ENCODE assay signal across 11 cellular contexts in genomic region chr17:28524476-28525415, GRCh38. TPM values are rescaled to one million over a fixed set of nuclear protein-coding genes. Genes with fewer than 3 reads are reported as not detected.
A peak's percentile ranks its signal among the peaks of the same experiment; 100 is the strongest.
DNase-seq lines count a peak whose midpoint lies in the region; ATAC-seq, FAIRE-seq and TF ChIP-seq lines count a peak whose summit lies in the region.
"Had no signal": no experiment of that assay in that cellular context is flagged by ENCODE, and none has a peak within 500 bp of the region (broad histone marks: within the 10 kb centered on the region; RNA-seq: fewer than 3 reads in every experiment).

No MANE protein-coding gene starts in this region.

- FAIRE-seq in bronchial epithelial cell (lab: Jason Lieb, UNC): peak; percentile 80

- H3K36me3 Mint-ChIP-seq in CD4-positive, alpha-beta T cell (ENCODE audit: low read depth): no peaks in the 10 kb centered on the region

- H3K4me1 ChIP-seq in cardiac muscle cell (ENCODE audit: low read depth): peaks cover 17% of the 10 kb centered on the region
- peaks cover 17% of the 10 kb centered on the region for H3K4me1 ChIP-seq in mesodermal cell (ENCODE audit: control insufficient read depth, insufficient read depth, low read length, poor library complexity, severe bottlenecking)

- DNase-seq in cardiac muscle cell (ENCODE audit: low read depth in 1 of 2, low spot score in 1 of 2) (peak; percentile 43 to 71), cardiac septum (ENCODE audit: low spot score) (no peak), bronchial epithelial cell (ENCODE audit: low read depth) (peak; percentile 82), RPMI8226 (no peak), GM13977 (ENCODE audit: low spot score) (no peak)
- no peak for DNase-seq in CD4-positive, alpha-beta T cell
- no peak for DNase-seq in activated naive CD4-positive, alpha-beta T cell (lab: John Stamatoyannopoulos, UW)
- DNase-seq: ACHN, NCI-H774, T-helper 2 cell had no signal

- no peaks in the 10 kb centered on the region for H3K27me3 Mint-ChIP-seq in CD4-positive, alpha-beta T cell

- CTCF ChIA-PET in CD4-positive, alpha-beta T cell (lab: Charles Lee): no interaction called here

- no peak overlapping the region for H3K4me3 Mint-ChIP-seq in CD4-positive, alpha-beta T cell

- H3K27ac ChIP-seq in cardiac muscle cell (peak overlapping the region; percentile 73), mesodermal cell (ENCODE audit: low read depth, low read length, severe bottlenecking) (peak overlapping the region; percentile 41)
- H3K27ac ChIP-seq in CD4-positive, alpha-beta T cell (ENCODE audit: low read depth, low read length): no peak overlapping the region

- no peaks in the 10 kb centered on the region for H3K9me3 Mint-ChIP-seq in CD4-positive, alpha-beta T cell

- 95 to 98% methylated on average over 20 to 25 of the region's 25 CpGs for WGBS in mesodermal cell (ENCODE audit: insufficient coverage in 2 of 2), 2 experiments

- no peaks in the 10 kb centered on the region for H3K36me3 ChIP-seq in cardiac muscle cell
- H3K36me3 ChIP-seq in bronchial epithelial cell (ENCODE audit: control insufficient read depth, insufficient read depth, low read length): peaks cover 2% of the 10 kb centered on the region
- H3K36me3 ChIP-seq in mesodermal cell (ENCODE audit: control insufficient read depth, insufficient read depth, low read length): no peaks in the 10 kb centered on the region

- no peak for ATAC-seq in CD4-positive, alpha-beta T cell (ENCODE audit: poor library complexity)

- H3K9me3 ChIP-seq in cardiac muscle cell (ENCODE audit: low read depth) (no peaks in the 10 kb centered on the region), mesodermal cell (ENCODE audit: control insufficient read depth, low read length) (no peaks in the 10 kb centered on the region)
- H3K9me3 ChIP-seq in CD4-positive, alpha-beta T cell (ENCODE audit: control insufficient read depth, low read length): no peaks in the 10 kb centered on the region

- POLR2A ChIA-PET in CD4-positive, alpha-beta T cell (lab: Charles Lee): no interaction called here

- intact Hi-C loops in cardiac septum (cut with DNase I): no loop called here
- intact Hi-C loops in CD4-positive, alpha-beta T cell (cut with DNase I, micrococcal nuclease): no loop called here

- no peak overlapping the region for H3K4me3 ChIP-seq in cardiac muscle cell
- no peak overlapping the region for H3K4me3 ChIP-seq in bronchial epithelial cell (ENCODE audit: low read depth, low read length)
- H3K4me3 ChIP-seq in mesodermal cell (ENCODE audit: extremely low read depth, insufficient read depth, low read length, poor library complexity, severe bottlenecking): no peak overlapping the region

- no peak overlapping the region for H3K27ac Mint-ChIP-seq in CD4-positive, alpha-beta T cell

- no peaks in the 10 kb centered on the region for H3K4me1 Mint-ChIP-seq in CD4-positive, alpha-beta T cell (ENCODE audit: low read depth)

- H3K27me3 ChIP-seq in cardiac muscle cell: no peaks in the 10 kb centered on the region
- H3K27me3 ChIP-seq in bronchial epithelial cell (ENCODE audit: control insufficient read depth, insufficient read depth, low read length): peaks cover 2% of the 10 kb centered on the region
- H3K27me3 ChIP-seq in CD4-positive, alpha-beta T cell (ENCODE audit: control insufficient read depth, insufficient read depth, low read length): no peaks in the 10 kb centered on the region

- TF ChIP-seq CTCF in cardiac muscle cell (IDR thresholded peaks at IDR 0.05; ENCODE audit: low read depth, low read length): no peak
- no peak for TF ChIP-seq CTCF in bronchial epithelial cell (IDR thresholded peaks at IDR 0.05; ENCODE audit: insufficient read depth, low read length, severe bottlenecking)
- TF ChIP-seq CTCF in CD4-positive, alpha-beta T cell (IDR thresholded peaks at IDR 0.05): no peak
- no peak for TF ChIP-seq CTCF in GM13977 (IDR thresholded peaks at IDR 0.05; ENCODE audit: extremely low read depth, insufficient read depth, missing control alignments)

- in situ Hi-C loops in GM13977 (cut with MboI; ENCODE audit: low pct_unique_long_range_greater_than_20kb, low sequenced_read_pairs, unreplicated experiment): loop anchor here (25.0 kb wide), 1 partner anchor 137 kb away; no protein-coding TSS in a partner anchor

RNA-seq across cellular contexts. Expression of gene FOXN1, which starts 18.6 kb away (rescaled TPM):
- total RNA-seq in cardiac muscle cell (0.06 and 0.18 TPM in 2 replicates), cardiac septum (not detected), bronchial epithelial cell (0.38 TPM in 1 of 2 replicates, not detected in the other)
- not detected in 2 replicates for polyA plus RNA-seq in cardiac muscle cell
- not detected for polyA plus RNA-seq in mesodermal cell (2013, experiment 1 of 2)
- polyA plus RNA-seq in mesodermal cell (2013, experiment 2 of 2): not detected
- not detected for total RNA-seq in CD4-positive, alpha-beta T cell

RNA-seq across cellular contexts. Expression of gene UNC119, which starts 27.7 kb away (rescaled TPM):
- total RNA-seq in cardiac muscle cell (124 and 125 TPM in 2 replicates), cardiac septum (16.0 TPM), bronchial epithelial cell (21.9 and 22.8 TPM in 2 replicates)
- 73.3 and 101 TPM in 2 replicates for polyA plus RNA-seq in cardiac muscle cell
- 46.5 TPM for polyA plus RNA-seq in mesodermal cell (2013, experiment 1 of 2)
- polyA plus RNA-seq in mesodermal cell (2013, experiment 2 of 2): 40.5 TPM
- total RNA-seq in CD4-positive, alpha-beta T cell: 10 to 100 TPM; 77.1 to 83.9 TPM

RNA-seq across cellular contexts. Expression of gene PIGS, which starts 46.6 kb away (rescaled TPM):
- total RNA-seq in cardiac muscle cell (107 and 114 TPM in 2 replicates), cardiac septum (51.5 TPM), bronchial epithelial cell (25.5 and 36.0 TPM in 2 replicates)
- polyA plus RNA-seq in cardiac muscle cell: 121 and 122 TPM in 2 replicates
- 62.7 TPM for polyA plus RNA-seq in mesodermal cell (2013, experiment 1 of 2)
- polyA plus RNA-seq in mesodermal cell (2013, experiment 2 of 2): 65.7 TPM
- total RNA-seq in CD4-positive, alpha-beta T cell: 10 to 100 TPM; 73.8 to 76.4 TPM

RNA-seq across cellular contexts. Expression of gene SLC13A2, which starts 51.3 kb away (rescaled TPM):
- total RNA-seq in cardiac muscle cell (not detected in 2 replicates), cardiac septum (not detected), bronchial epithelial cell (not detected in 2 replicates)
- polyA plus RNA-seq in cardiac muscle cell: not detected in 2 replicates
- not detected for polyA plus RNA-seq in mesodermal cell (2013, experiment 1 of 2)
- polyA plus RNA-seq in mesodermal cell (2013, experiment 2 of 2): not detected
- total RNA-seq in CD4-positive, alpha-beta T cell: not detected

RNA-seq across cellular contexts. Expression of gene ALDOC, which starts 51.9 kb away (rescaled TPM):
- total RNA-seq in cardiac muscle cell (183 and 334 TPM in 2 replicates), cardiac septum (326 TPM), bronchial epithelial cell (39.3 and 53.4 TPM in 2 replicates)
- 112 and 177 TPM in 2 replicates for polyA plus RNA-seq in cardiac muscle cell
- polyA plus RNA-seq in mesodermal cell (2013, experiment 1 of 2): 36.3 TPM
- 30.7 TPM for polyA plus RNA-seq in mesodermal cell (2013, experiment 2 of 2)
- 10 to 100 TPM; 21.8 to 22.7 TPM for total RNA-seq in CD4-positive, alpha-beta T cell

Comparison
In these comparisons a context has a peak if more than half of its experiments do, and no peak if none do; other contexts are left out.
1. DNase-seq: peak in cardiac muscle cell (2 of 2) and bronchial epithelial cell (single experiment); none in cardiac septum (single experiment), CD4-positive, alpha-beta T cell (0 of 10), RPMI8226 (single experiment), activated naive CD4-positive, alpha-beta T cell (0 of 4) and GM13977 (single experiment).